Comparison of ENCODE assay signal across 16 cellular contexts in genomic region chr2:12649602-12650400, GRCh38.
"Had no signal": no experiment of that assay in that cellular context is flagged by ENCODE, and none has a peak within 500 bp of the region (broad histone marks: within the 10 kb centered on the region; RNA-seq: fewer than 3 reads in every experiment).

No MANE protein-coding gene starts in this region.

- H3K27ac Mint-ChIP-seq: activated T-cell treated with anti-CD3 and anti-CD28 coated beads, Interleukin-2, amount 50 U/mL, for 72 hours; memory B cell; stimulated activated memory B cell treated with anti-CD40 and anti-IgM and Interleukin-4, amounts not matched to agents 10 μg/mL and 1 μg/mL and 100 μg/mL, for 72 hours had no signal

- ATAC-seq: activated T-cell treated with anti-CD3 and anti-CD28 coated beads, Interleukin-2, amount 50 U/mL, for 72 hours; mucosa of descending colon; stimulated activated memory B cell treated with anti-CD40 and anti-IgM and Interleukin-4, amounts not matched to agents 10 μg/mL and 1 μg/mL and 100 μg/mL, for 72 hours had no signal

- H3K9me3 Mint-ChIP-seq: neural crest cell; stimulated activated memory B cell treated with anti-CD40 and anti-IgM and Interleukin-4, amounts not matched to agents 10 μg/mL and 1 μg/mL and 100 μg/mL, for 72 hours had no signal

- H3K4me3 ChIP-seq: dorsolateral prefrontal cortex, mucosa of descending colon, prostate gland, right lobe of liver, smooth muscle cell, tibial artery had no signal

- H3K4me3 Mint-ChIP-seq: activated T-cell treated with anti-CD3 and anti-CD28 coated beads, Interleukin-2, amount 50 U/mL, for 72 hours; memory B cell; naive B cell; neural crest cell; stimulated activated memory B cell treated with anti-CD40 and anti-IgM and Interleukin-4, amounts not matched to agents 10 μg/mL and 1 μg/mL and 100 μg/mL, for 72 hours had no signal

- H3K36me3 ChIP-seq: prostate gland, right lobe of liver, tibial artery had no signal

- H3K9me3 ChIP-seq: mucosa of descending colon, prostate gland, right lobe of liver, tibial artery had no signal

- H3K4me1 Mint-ChIP-seq: stimulated activated memory B cell treated with anti-CD40 and anti-IgM and Interleukin-4, amounts not matched to agents 10 μg/mL and 1 μg/mL and 100 μg/mL, for 72 hours had no signal

- H3K27ac ChIP-seq: dorsolateral prefrontal cortex, prostate gland, right lobe of liver, tibial artery had no signal

- H3K36me3 Mint-ChIP-seq: stimulated activated memory B cell treated with anti-CD40 and anti-IgM and Interleukin-4, amounts not matched to agents 10 μg/mL and 1 μg/mL and 100 μg/mL, for 72 hours had no signal

- H3K4me1 ChIP-seq: prostate gland, right lobe of liver, tibial artery had no signal

- DNase-seq: activated CD4-positive, alpha-beta T cell treated with anti-CD3 and anti-CD28 coated beads, Interleukin-2, amount 50 U/mL, for 4 hours; activated effector memory CD4-positive, alpha-beta T cell treated with anti-CD3 and anti-CD28 coated beads, Interleukin-2, amount 50 U/mL, for 16 hours; activated naive CD4-positive, alpha-beta T cell treated with anti-CD3 and anti-CD28 coated beads, Interleukin-2, amount 50 U/mL, for 16 hours; activated T-cell treated with anti-CD3 and anti-CD28 coated beads, Interleukin-2, amount 50 U/mL, for 72 hours; mucosa of descending colon; naive B cell; stimulated activated CD4-positive, alpha-beta T cell treated with anti-CD3 and anti-CD28 coated beads, Interleukin-4, amount 100 ng/mL, for 24 hours; SW 1271; tibial artery had no signal

- H3K27me3 ChIP-seq: right lobe of liver, tibial artery had no signal
